ENCODE assay signal across 1 cellular context in the genomic region with DNA sequence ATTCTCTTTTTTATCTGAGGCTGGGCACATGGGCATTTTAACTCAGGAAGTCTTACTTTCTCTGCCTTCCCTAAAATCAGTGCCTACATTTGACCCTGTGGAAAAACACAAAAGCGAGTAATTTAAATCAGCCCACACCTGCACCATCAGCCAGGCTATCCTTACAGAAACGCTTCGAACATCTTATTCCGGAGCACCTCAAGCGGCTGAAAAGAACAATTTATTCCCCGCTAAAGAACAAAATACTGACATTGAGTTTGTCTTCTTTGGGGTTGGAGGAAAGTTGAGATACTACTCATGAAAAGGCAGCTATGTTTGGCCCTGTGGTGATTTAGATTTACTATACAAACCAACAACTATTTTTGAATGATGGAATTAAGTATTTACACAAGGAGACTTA.
TF ChIP-seq lines count a peak whose summit lies in the region.

No MANE protein-coding gene starts in this region.

TF ChIP-seq in WTC11, 78 proteins besides CTCF, POLR2A, EP300 and RAD21 (continued from another document):
- TF ChIP-seq ZNF416 (CRISPR knock-in tag; IDR thresholded peaks at IDR 0.05): no peak
- TF ChIP-seq, protein P1, sequence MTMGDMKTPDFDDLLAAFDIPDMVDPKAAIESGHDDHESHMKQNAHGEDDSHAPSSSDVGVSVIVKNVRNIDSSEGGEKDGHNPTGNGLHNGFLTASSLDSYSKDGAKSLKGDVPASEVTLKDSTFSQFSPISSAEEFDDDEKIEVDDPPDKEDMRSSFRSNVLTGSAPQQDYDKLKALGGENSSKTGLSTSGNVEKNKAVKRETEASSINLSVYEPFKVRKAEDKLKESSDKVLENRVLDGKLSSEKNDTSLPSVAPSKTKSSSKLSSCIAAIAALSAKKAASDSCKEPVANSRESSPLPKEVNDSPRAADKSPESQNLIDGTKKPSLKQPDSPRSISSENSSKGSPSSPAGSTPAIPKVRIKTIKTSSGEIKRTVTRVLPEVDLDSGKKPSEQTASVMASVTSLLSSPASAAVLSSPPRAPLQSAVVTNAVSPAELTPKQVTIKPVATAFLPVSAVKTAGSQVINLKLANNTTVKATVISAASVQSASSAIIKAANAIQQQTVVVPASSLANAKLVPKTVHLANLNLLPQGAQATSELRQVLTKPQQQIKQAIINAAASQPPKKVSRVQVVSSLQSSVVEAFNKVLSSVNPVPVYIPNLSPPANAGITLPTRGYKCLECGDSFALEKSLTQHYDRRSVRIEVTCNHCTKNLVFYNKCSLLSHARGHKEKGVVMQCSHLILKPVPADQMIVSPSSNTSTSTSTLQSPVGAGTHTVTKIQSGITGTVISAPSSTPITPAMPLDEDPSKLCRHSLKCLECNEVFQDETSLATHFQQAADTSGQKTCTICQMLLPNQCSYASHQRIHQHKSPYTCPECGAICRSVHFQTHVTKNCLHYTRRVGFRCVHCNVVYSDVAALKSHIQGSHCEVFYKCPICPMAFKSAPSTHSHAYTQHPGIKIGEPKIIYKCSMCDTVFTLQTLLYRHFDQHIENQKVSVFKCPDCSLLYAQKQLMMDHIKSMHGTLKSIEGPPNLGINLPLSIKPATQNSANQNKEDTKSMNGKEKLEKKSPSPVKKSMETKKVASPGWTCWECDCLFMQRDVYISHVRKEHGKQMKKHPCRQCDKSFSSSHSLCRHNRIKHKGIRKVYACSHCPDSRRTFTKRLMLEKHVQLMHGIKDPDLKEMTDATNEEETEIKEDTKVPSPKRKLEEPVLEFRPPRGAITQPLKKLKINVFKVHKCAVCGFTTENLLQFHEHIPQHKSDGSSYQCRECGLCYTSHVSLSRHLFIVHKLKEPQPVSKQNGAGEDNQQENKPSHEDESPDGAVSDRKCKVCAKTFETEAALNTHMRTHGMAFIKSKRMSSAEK (CRISPR knock-in tag; IDR thresholded peaks at IDR 0.05; ENCODE audit: borderline replicate concordance): no peak
- TF ChIP-seq TCF7 (CRISPR knock-in tag; IDR thresholded peaks at IDR 0.05; ENCODE audit: low read depth): no peak
- TF ChIP-seq, protein P2, sequence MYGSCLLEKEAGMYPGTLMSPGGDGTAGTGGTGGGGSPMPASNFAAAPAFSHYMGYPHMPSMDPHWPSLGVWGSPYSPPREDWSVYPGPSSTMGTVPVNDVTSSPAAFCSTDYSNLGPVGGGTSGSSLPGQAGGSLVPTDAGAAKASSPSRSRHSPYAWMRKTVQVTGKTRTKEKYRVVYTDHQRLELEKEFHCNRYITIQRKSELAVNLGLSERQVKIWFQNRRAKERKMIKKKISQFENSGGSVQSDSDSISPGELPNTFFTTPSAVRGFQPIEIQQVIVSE (CRISPR knock-in tag; IDR thresholded peaks at IDR 0.05; ENCODE audit: borderline replicate concordance): no peak
- TF ChIP-seq, protein P3, sequence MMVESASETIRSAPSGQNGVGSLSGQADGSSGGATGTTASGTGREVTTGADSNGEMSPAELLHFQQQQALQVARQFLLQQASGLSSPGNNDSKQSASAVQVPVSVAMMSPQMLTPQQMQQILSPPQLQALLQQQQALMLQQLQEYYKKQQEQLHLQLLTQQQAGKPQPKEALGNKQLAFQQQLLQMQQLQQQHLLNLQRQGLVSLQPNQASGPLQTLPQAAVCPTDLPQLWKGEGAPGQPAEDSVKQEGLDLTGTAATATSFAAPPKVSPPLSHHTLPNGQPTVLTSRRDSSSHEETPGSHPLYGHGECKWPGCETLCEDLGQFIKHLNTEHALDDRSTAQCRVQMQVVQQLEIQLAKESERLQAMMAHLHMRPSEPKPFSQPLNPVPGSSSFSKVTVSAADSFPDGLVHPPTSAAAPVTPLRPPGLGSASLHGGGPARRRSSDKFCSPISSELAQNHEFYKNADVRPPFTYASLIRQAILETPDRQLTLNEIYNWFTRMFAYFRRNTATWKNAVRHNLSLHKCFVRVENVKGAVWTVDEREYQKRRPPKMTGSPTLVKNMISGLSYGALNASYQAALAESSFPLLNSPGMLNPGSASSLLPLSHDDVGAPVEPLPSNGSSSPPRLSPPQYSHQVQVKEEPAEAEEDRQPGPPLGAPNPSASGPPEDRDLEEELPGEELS (CRISPR knock-in tag; IDR thresholded peaks at IDR 0.05): no peak
- no peak for TF ChIP-seq NR2C2 (CRISPR knock-in tag; IDR thresholded peaks at IDR 0.05)
- TF ChIP-seq, protein P4, sequence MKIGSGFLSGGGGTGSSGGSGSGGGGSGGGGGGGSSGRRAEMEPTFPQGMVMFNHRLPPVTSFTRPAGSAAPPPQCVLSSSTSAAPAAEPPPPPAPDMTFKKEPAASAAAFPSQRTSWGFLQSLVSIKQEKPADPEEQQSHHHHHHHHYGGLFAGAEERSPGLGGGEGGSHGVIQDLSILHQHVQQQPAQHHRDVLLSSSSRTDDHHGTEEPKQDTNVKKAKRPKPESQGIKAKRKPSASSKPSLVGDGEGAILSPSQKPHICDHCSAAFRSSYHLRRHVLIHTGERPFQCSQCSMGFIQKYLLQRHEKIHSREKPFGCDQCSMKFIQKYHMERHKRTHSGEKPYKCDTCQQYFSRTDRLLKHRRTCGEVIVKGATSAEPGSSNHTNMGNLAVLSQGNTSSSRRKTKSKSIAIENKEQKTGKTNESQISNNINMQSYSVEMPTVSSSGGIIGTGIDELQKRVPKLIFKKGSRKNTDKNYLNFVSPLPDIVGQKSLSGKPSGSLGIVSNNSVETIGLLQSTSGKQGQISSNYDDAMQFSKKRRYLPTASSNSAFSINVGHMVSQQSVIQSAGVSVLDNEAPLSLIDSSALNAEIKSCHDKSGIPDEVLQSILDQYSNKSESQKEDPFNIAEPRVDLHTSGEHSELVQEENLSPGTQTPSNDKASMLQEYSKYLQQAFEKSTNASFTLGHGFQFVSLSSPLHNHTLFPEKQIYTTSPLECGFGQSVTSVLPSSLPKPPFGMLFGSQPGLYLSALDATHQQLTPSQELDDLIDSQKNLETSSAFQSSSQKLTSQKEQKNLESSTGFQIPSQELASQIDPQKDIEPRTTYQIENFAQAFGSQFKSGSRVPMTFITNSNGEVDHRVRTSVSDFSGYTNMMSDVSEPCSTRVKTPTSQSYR (CRISPR knock-in tag; IDR thresholded peaks at IDR 0.05): no peak
- TF ChIP-seq, protein P5, sequence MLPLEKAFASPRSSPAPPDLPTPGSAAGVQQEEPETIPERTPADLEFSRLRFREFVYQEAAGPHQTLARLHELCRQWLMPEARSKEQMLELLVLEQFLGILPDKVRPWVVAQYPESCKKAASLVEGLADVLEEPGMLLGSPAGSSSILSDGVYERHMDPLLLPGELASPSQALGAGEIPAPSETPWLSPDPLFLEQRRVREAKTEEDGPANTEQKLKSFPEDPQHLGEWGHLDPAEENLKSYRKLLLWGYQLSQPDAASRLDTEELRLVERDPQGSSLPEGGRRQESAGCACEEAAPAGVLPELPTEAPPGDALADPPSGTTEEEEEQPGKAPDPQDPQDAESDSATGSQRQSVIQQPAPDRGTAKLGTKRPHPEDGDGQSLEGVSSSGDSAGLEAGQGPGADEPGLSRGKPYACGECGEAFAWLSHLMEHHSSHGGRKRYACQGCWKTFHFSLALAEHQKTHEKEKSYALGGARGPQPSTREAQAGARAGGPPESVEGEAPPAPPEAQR (CRISPR knock-in tag; IDR thresholded peaks at IDR 0.05): no peak
